8 cellular contexts compared by ENCODE assay signal in genomic region chr7:98831641-98832221, GRCh38. TPM values are rescaled to one million over a fixed set of nuclear protein-coding genes. Genes with fewer than 3 reads are reported as not detected.
DNase-seq lines count a peak whose midpoint lies in the region; ATAC-seq and TF ChIP-seq lines count a peak whose summit lies in the region.

No MANE protein-coding gene starts in this region.

- no TSS peak for BruUV-seq in PC-3 (replicated peaks; lab: Mats Ljungman, UMichigan)

- intact Hi-C loops in PC-3 (cut with micrococcal nuclease) = loop anchor here (10.0 kb wide), 1 partner anchor 537 kb away; no protein-coding TSS in a partner anchor
- intact Hi-C loops in ascending aorta (cut with DNase I) = no loop called here
- intact Hi-C loops in thyroid gland (cut with DNase I) = no loop called here

- TF ChIP-seq POLR2A in thyroid gland (IDR thresholded peaks at IDR 0.05) = no peak

- H3F3A ChIP-seq in PC-3 (ENCODE audit: low read length, unreplicated experiment) = no peaks in the 10 kb centered on the region

- H3K9me2 ChIP-seq in PC-3 (replicated peaks; ENCODE audit: low read length) = no peaks in the 10 kb centered on the region

- POLR2A ChIA-PET in PC-3 (lab: Charles Lee; ENCODE audit: unreplicated experiment) = no interaction called here

- H2AFZ ChIP-seq in PC-3 (ENCODE audit: low read length) = no peak overlapping the region
- no peak overlapping the region for H2AFZ ChIP-seq in osteoblast (ENCODE audit: low read length)

- no peaks in the 10 kb centered on the region for H4K20me1 ChIP-seq in PC-3 (ENCODE audit: low read length)
- H4K20me1 ChIP-seq in osteoblast (ENCODE audit: insufficient read depth, low read length) = no peaks in the 10 kb centered on the region

- no peaks in the 10 kb centered on the region for H3K79me2 ChIP-seq in PC-3 (ENCODE audit: low read length)
- H3K79me2 ChIP-seq in osteoblast (ENCODE audit: insufficient read depth, low read length) = no peaks in the 10 kb centered on the region

- H3K4me2 ChIP-seq in PC-3 (ENCODE audit: low read length) (no peak overlapping the region), osteoblast (ENCODE audit: insufficient read depth, low read length) (no peak overlapping the region)

- H3K27ac ChIP-seq in PC-3 (ENCODE audit: low read length) = no peak overlapping the region
- no peak overlapping the region for H3K27ac ChIP-seq in ascending aorta
- H3K27ac ChIP-seq in osteoblast (ENCODE audit: low read depth, low read length) = no peak overlapping the region
- H3K27ac ChIP-seq in thyroid gland = no peak overlapping the region

- DNase-seq in GM10266 (ENCODE audit: extremely low spot score) (no peak), PC-3 (peak; percentile 25), ascending aorta (ENCODE audit: low spot score in 2 of 2) (no peak), osteoblast (ENCODE audit: insufficient read length, low spot score, missing footprints) (no peak), NCI-H1417 treated with DMSO at 0.1 percent for 48 hours (lab: John Stamatoyannopoulos, UW) (no peak), anterior cingulate cortex (lab: John Stamatoyannopoulos, UW) (no peak), thyroid gland (no peak)

- H3K9ac ChIP-seq in PC-3 (ENCODE audit: low read length) = no peak overlapping the region

- no peaks in the 10 kb centered on the region; the same call in 1 of the 2 replicates for H3K36me3 ChIP-seq in PC-3 (ENCODE audit: low read depth, low read length)
- no peaks in the 10 kb centered on the region for H3K36me3 ChIP-seq in ascending aorta
- H3K36me3 ChIP-seq in osteoblast (ENCODE audit: insufficient read depth, low read length) = no peaks in the 10 kb centered on the region
- no peaks in the 10 kb centered on the region for H3K36me3 ChIP-seq in thyroid gland

- H3K4me1 ChIP-seq in PC-3 (ENCODE audit: insufficient read depth, low read length) = no peaks in the 10 kb centered on the region
- peaks cover 0 to 6% of the 10 kb centered on the region in 2 donors for H3K4me1 ChIP-seq in ascending aorta
- peaks cover 1% of the 10 kb centered on the region for H3K4me1 ChIP-seq in osteoblast (ENCODE audit: insufficient read depth, low read length)
- H3K4me1 ChIP-seq in thyroid gland = peaks cover 0 to 4% of the 10 kb centered on the region in 2 donors

- peak; percentile 51 for TF ChIP-seq CTCF in GM10266 (IDR thresholded peaks at IDR 0.05; ENCODE audit: control insufficient read depth, insufficient read depth, low read depth, missing control alignments)
- peak; percentile 67 for TF ChIP-seq CTCF in PC-3 (conservative IDR thresholded peaks at IDR 0.05; ENCODE audit: low read depth, low read length)
- peak in 2 of 3 experiments; percentile 34 to 37 for TF ChIP-seq CTCF in ascending aorta (IDR thresholded peaks at IDR 0.05)
- TF ChIP-seq CTCF in osteoblast (IDR thresholded peaks at IDR 0.05; ENCODE audit: extremely low read depth, low read depth, low read length) = peak; percentile 63
- TF ChIP-seq CTCF in thyroid gland (IDR thresholded peaks at IDR 0.05) = peak in 2 of 6 experiments; percentile 21 to 30

- H3K4me3 ChIP-seq in PC-3 (ENCODE audit: low read length) (no peak overlapping the region), ascending aorta (no peak overlapping the region), osteoblast (ENCODE audit: insufficient read depth, low read length) (no peak overlapping the region), thyroid gland (replicated peaks in 1 of 3) (no peak overlapping the region)

- ATAC-seq in PC-3 (no peak), HG03354 (IDR thresholded peaks at IDR 0.05; ENCODE audit: poor library complexity, severe bottlenecking, unreplicated experiment) (no peak)

- 79 to 82% methylated on average over 8 of the region's 8 CpGs for WGBS in thyroid gland, 2 donors

- CTCF ChIA-PET in PC-3 (lab: Charles Lee) = no interaction called here

- H3K27me3 ChIP-seq in PC-3 (ENCODE audit: low read length) (no peaks in the 10 kb centered on the region), ascending aorta (no peaks in the 10 kb centered on the region), osteoblast (ENCODE audit: insufficient read depth, low read length) (peaks cover 16% of the 10 kb centered on the region), thyroid gland (no peaks in the 10 kb centered on the region)

- H3K9me3 ChIP-seq in PC-3 (ENCODE audit: low read length) (no peaks in the 10 kb centered on the region), ascending aorta (no peaks in the 10 kb centered on the region), osteoblast (ENCODE audit: low read depth, low read length) (no peaks in the 10 kb centered on the region), thyroid gland (no peaks in the 10 kb centered on the region)

RNA-seq across cellular contexts. Expression of gene TMEM130, which starts 38.1 kb away (rescaled TPM):
- total RNA-seq in PC-3 (2014; rRNA removed) (not detected in 2 replicates), ascending aorta (33.6 TPM), osteoblast (0.88 and 1.1 TPM in 2 replicates), thyroid gland (under 1 TPM in 3 of 4 donors, not detected in 1; 0.22 to 0.81 (median 0.63) TPM)

RNA-seq across cellular contexts. Expression of gene TRRAP, which starts 46.6 kb away (rescaled TPM):
- total RNA-seq in PC-3 (2014; rRNA removed) (17.7 and 27.1 TPM in 2 replicates), ascending aorta (23.4 TPM), osteoblast (16.5 and 17.7 TPM in 2 replicates), thyroid gland (10 to 100 TPM; 43.5 to 72.6 (median 52.2) TPM)

Comparison
In these comparisons a context has a peak if more than half of its experiments do, and no peak if none do; other contexts are left out.
1. RNA of gene TMEM130, which starts 38.1 kb away (total RNA-seq): 33.6 TPM in ascending aorta (single experiment); 0.88 to 1.1 TPM in osteoblast, 0.22 to 0.81 TPM in thyroid gland and not detected in PC-3; every median in the first group is over 10 times any median in the second.